Comparison of ENCODE assay signal across 17 cellular contexts in the genomic region with DNA sequence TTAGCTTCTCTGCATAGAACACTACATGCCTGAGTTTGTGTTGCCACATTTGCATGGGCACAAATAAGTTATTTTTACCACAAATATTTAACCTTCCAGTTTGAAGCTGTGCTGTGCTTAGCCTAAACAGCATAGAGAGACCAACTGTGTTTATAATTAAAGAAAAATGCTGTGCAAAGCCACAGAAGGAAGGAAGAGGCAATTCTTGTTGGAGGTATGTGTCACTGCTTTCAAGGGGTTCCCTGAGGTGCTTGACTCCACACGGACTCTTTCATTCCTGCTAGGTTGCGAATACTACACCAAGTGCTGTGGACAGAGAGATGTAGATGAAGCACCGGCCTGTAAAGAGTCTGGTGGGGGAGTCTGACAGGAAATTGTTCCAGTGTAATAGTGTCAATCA. TPM values are rescaled to one million over a fixed set of nuclear protein-coding genes. Genes with fewer than 3 reads are reported as not detected.
A peak's percentile ranks its signal among the peaks of the same experiment; 100 is the strongest.
DNase-seq lines count a peak whose midpoint lies in the region; ATAC-seq and TF ChIP-seq lines count a peak whose summit lies in the region.
"Had no signal": no experiment of that assay in that cellular context is flagged by ENCODE, and none has a peak within 500 bp of the region (broad histone marks: within the 10 kb centered on the region; RNA-seq: fewer than 3 reads in every experiment).

No MANE protein-coding gene starts in this region.

- DNase-seq in AG08395 (ENCODE audit: low spot score) (peak; percentile 90), EH (ENCODE audit: low read depth) (peak; percentile 66), HS-5 (ENCODE audit: low read depth) (peak; percentile 10), choroid plexus epithelial cell (ENCODE audit: low read depth) (peak; percentile 32), NCI-H82 treated with DMSO at 0.1 percent for 48 hours (lab: John Stamatoyannopoulos, UW; ENCODE audit: unreplicated experiment) (no peak), cardiac septum (ENCODE audit: low spot score) (no peak)
- DNase-seq in CD4-positive, alpha-beta memory T cell = no peak
- DNase-seq: KBM-7, NCI-H1092, NCI-H1694, NCI-H345, SK-N-SH had no signal

- no peak overlapping the region for H3K4me3 Mint-ChIP-seq in CD4-positive, alpha-beta memory T cell

- peaks cover 15% of the 10 kb centered on the region for H3K4me1 ChIP-seq in CD4-positive, alpha-beta memory T cell (ENCODE audit: insufficient read depth, low read length)

- ATAC-seq in HG02588 (IDR thresholded peaks at IDR 0.05; ENCODE audit: unreplicated experiment) = no peak
- ATAC-seq: HCT116, Right ventricle myocardium inferior had no signal

- TF ChIP-seq CTCF in choroid plexus epithelial cell (conservative IDR thresholded peaks at IDR 0.05; ENCODE audit: low read depth, low read length) = no peak

- no peaks in the 10 kb centered on the region for H3K9me3 Mint-ChIP-seq in CD4-positive, alpha-beta memory T cell

- H3K27ac ChIP-seq in CD4-positive, alpha-beta memory T cell (ENCODE audit: low read depth, low read length) = no peak overlapping the region

- H3K4me1 Mint-ChIP-seq in CD4-positive, alpha-beta memory T cell = peaks cover 12 to 24% (median 17%) of the 10 kb centered on the region in 4 donors

- H3K4me3 ChIP-seq in choroid plexus epithelial cell (ENCODE audit: low read depth, low read length) = no peak overlapping the region
- H3K4me3 ChIP-seq in CD4-positive, alpha-beta memory T cell (ENCODE audit: low read length in 2 of 2) = no peak overlapping the region

- no peaks in the 10 kb centered on the region for H3K27me3 Mint-ChIP-seq in CD4-positive, alpha-beta memory T cell

- CTCF ChIA-PET in CD4-positive, alpha-beta memory T cell (lab: Charles Lee; ENCODE audit: partially characterized antibody) = interaction anchor here (0.7 to 1.7 kb wide), 2 partner anchors 85 to 248 kb away, joined by 3 to 9 read pairs; no protein-coding TSS in a partner anchor

- peak overlapping the region in 3 of 7 donors; percentile 19 to 29 (median 25) for H3K27ac Mint-ChIP-seq in CD4-positive, alpha-beta memory T cell

- intact Hi-C loops in CD4-positive, alpha-beta memory T cell (cut with micrococcal nuclease) = no loop called here
- intact Hi-C loops in cardiac septum (cut with DNase I) = no loop called here

- POLR2A ChIA-PET in CD4-positive, alpha-beta memory T cell (lab: Charles Lee; ENCODE audit: partially characterized antibody) = no interaction called here

- H3K9me3 ChIP-seq in CD4-positive, alpha-beta memory T cell (ENCODE audit: control insufficient read depth in 1 of 2, low read length in 2 of 2) = no peaks in the 10 kb centered on the region
- H3K9me3 ChIP-seq: SK-N-SH had no signal

- no peaks in the 10 kb centered on the region for H3K36me3 ChIP-seq in CD4-positive, alpha-beta memory T cell (ENCODE audit: insufficient read depth, low read length)

- no peaks in the 10 kb centered on the region for H3K36me3 Mint-ChIP-seq in CD4-positive, alpha-beta memory T cell

- no peaks in the 10 kb centered on the region for H3K27me3 ChIP-seq in CD4-positive, alpha-beta memory T cell (ENCODE audit: insufficient read depth, low read length)

RNA-seq across cellular contexts. Expression of a gene that starts 47.6 kb away (rescaled TPM):
- total RNA-seq in CD4-positive, alpha-beta memory T cell = not detected
- polyA plus RNA-seq in CD4-positive, alpha-beta memory T cell = not detected
- total RNA-seq in cardiac septum = 5.3 TPM
- total RNA-seq: A172, MCF 10A had no signal
- polyA plus RNA-seq: SK-N-SH had no signal

Comparison
In these comparisons a context has a peak if more than half of its experiments do, and no peak if none do; other contexts are left out.
1. DNase-seq: peak in AG08395 (single experiment), EH (single experiment), HS-5 (single experiment) and choroid plexus epithelial cell (single experiment); none in CD4-positive, alpha-beta memory T cell (0 of 5), NCI-H82 treated with DMSO at 0.1 percent for 48 hours (single experiment) and cardiac septum (single experiment).